In the genomic region with DNA sequence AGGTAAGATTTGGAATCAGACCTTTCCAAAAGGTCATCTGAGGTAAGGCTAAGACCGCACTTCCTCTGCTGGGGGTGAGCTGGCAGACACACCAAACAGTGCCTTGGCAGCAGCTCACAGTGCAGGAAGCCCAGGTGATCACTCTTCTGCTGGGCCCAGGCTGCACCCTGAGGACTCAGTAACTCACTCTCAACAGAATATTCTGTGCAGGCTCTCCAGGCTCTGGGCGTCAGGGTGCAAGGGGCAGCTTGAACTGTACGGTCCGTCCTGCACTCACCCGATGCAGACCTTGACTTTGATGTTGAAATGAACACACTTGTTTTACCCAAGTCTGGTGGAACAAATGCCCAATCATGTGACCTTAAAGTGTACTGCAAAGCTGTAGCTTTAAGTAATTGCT, we compare ENCODE assay signal across 20 cellular contexts. TPM values are rescaled to one million over a fixed set of nuclear protein-coding genes. Genes with fewer than 3 reads are reported as not detected.
A peak's percentile ranks its signal among the peaks of the same experiment; 100 is the strongest.
DNase-seq lines count a peak whose midpoint lies in the region; ATAC-seq and TF ChIP-seq lines count a peak whose summit lies in the region.
"Had no signal": no experiment of that assay in that cellular context is flagged by ENCODE, and none has a peak within 500 bp of the region (broad histone marks: within the 10 kb centered on the region; RNA-seq: fewer than 3 reads in every experiment).

No MANE protein-coding gene starts in this region.

- H3K36me3 Mint-ChIP-seq in osteocyte (ENCODE audit: unreplicated experiment), result peaks cover 30% of the 10 kb centered on the region

- TF ChIP-seq CTCF in Peyer's patch (IDR thresholded peaks at IDR 0.05), result no peak
- no peak for TF ChIP-seq CTCF in osteocyte (IDR thresholded peaks at IDR 0.05)

- no peak for ATAC-seq in HG03039 (IDR thresholded peaks at IDR 0.05; ENCODE audit: unreplicated experiment)
- ATAC-seq in HG03025 (IDR thresholded peaks at IDR 0.05; ENCODE audit: low FRiP score, unreplicated experiment), result no peak
- ATAC-seq: activated CD4-positive, alpha-beta T cell treated with anti-CD3 and anti-CD28 coated beads for 36 hours had no signal

- H3K9me3 ChIP-seq in HUES48 (ENCODE audit: control insufficient read depth, insufficient read depth, low read length) (no peaks in the 10 kb centered on the region), Peyer's patch (no peaks in the 10 kb centered on the region)
- H3K9me3 ChIP-seq: esophagus squamous epithelium had no signal

- no peak overlapping the region for H3K9ac ChIP-seq in HUES48 (ENCODE audit: low read depth, low read length)

- peaks cover 16% of the 10 kb centered on the region for H3K4me1 Mint-ChIP-seq in osteocyte (ENCODE audit: unreplicated experiment)

- H3K27me3 Mint-ChIP-seq in osteocyte (ENCODE audit: unreplicated experiment), result no peaks in the 10 kb centered on the region
- H3K27me3 Mint-ChIP-seq: activated CD4-positive, alpha-beta T cell treated with anti-CD3 and anti-CD28 coated beads for 36 hours had no signal

- H3K27ac ChIP-seq in HUES48 (ENCODE audit: low read depth, low read length) (peak overlapping the region; percentile 95), Peyer's patch (peak overlapping the region in 3 of 4 donors; percentile 18 to 66 (median 63))
- H3K27ac ChIP-seq: cardiac muscle cell, esophagus squamous epithelium had no signal

- peak in 2 of 3 donors; percentile 68 to 78 for DNase-seq in Peyer's patch
- DNase-seq in ecto neural progenitor cell (ENCODE audit: low spot score), result peak; percentile 23
- peak; percentile 54 for DNase-seq in osteocyte (ENCODE audit: extremely low spot score, unreplicated experiment)
- DNase-seq in COLO668 (lab: John Stamatoyannopoulos, UW; ENCODE audit: unreplicated experiment), result no peak
- DNase-seq in effector CD4-positive, alpha-beta T cell, result no peak
- DNase-seq: activated CD4-positive, alpha-beta T cell treated with anti-CD3 and anti-CD28 coated beads for 36 hours; activated effector memory CD4-positive, alpha-beta T cell treated with anti-CD3 and anti-CD28 coated beads, Interleukin-2, amount 50 U/mL, for 16 hours; DMS79 treated with DMSO at 0.1 percent for 48 hours; effector memory CD4-positive, alpha-beta T cell; esophagus squamous epithelium; Karpas-422; NCI-H1105 treated with DMSO at 0.1 percent for 48 hours; NCI-H2081; NCI-H524; SIG-M5; stimulated activated CD4-positive, alpha-beta T cell treated with anti-CD3 and anti-CD28 coated beads, Interleukin-4, amount 100 ng/mL, for 4 hours had no signal

- no peaks in the 10 kb centered on the region for H3K27me3 ChIP-seq in HUES48 (ENCODE audit: control insufficient read depth, insufficient read depth, low read length)
- no peaks in the 10 kb centered on the region for H3K27me3 ChIP-seq in Peyer's patch
- H3K27me3 ChIP-seq: cardiac muscle cell, esophagus squamous epithelium had no signal

- no peaks in the 10 kb centered on the region for H3K9me3 Mint-ChIP-seq in osteocyte (ENCODE audit: unreplicated experiment)

- peak in 1 of 2 donors; percentile 36 for TF ChIP-seq POLR2A in Peyer's patch (IDR thresholded peaks at IDR 0.05)

- no peak overlapping the region for H3K4me3 ChIP-seq in HUES48 (ENCODE audit: low read depth, low read length)
- no peak overlapping the region for H3K4me3 ChIP-seq in Peyer's patch
- H3K4me3 ChIP-seq: cardiac muscle cell, esophagus squamous epithelium had no signal

- H3K4me1 ChIP-seq in HUES48 (ENCODE audit: control insufficient read depth, insufficient read depth, low read length), result peaks cover 15% of the 10 kb centered on the region
- H3K4me1 ChIP-seq in Peyer's patch, result peaks cover 0 to 8% (median 1%) of the 10 kb centered on the region in 4 donors

- no peak overlapping the region for H3K4me3 Mint-ChIP-seq in osteocyte (ENCODE audit: unreplicated experiment)
- H3K4me3 Mint-ChIP-seq: activated CD4-positive, alpha-beta T cell treated with anti-CD3 and anti-CD28 coated beads for 36 hours had no signal

- H3K36me3 ChIP-seq in HUES48 (ENCODE audit: control insufficient read depth, insufficient read depth, low read length), result peaks cover 36% of the 10 kb centered on the region
- H3K36me3 ChIP-seq in Peyer's patch, result peaks cover 0 to 65% (median 3%) of the 10 kb centered on the region in 3 donors

- no peak overlapping the region for H3K27ac Mint-ChIP-seq in osteocyte (ENCODE audit: unreplicated experiment)
- H3K27ac Mint-ChIP-seq: activated CD4-positive, alpha-beta T cell treated with anti-CD3 and anti-CD28 coated beads for 36 hours had no signal

RNA-seq across cellular contexts. Expression of gene ALKBH2, which starts 6.0 kb away (rescaled TPM):
- total RNA-seq in Peyer's patch (10 to 100 TPM in 1 of 4 donors, 1 to 10 TPM in 3; 5.2 to 26.4 (median 7.3) TPM), osteocyte (17.4 and 17.7 TPM in 2 replicates)

RNA-seq across cellular contexts. Expression of gene UNG, which starts 10.1 kb away (rescaled TPM):
- 10 to 100 TPM; 19.0 to 58.6 (median 21.3) TPM for total RNA-seq in Peyer's patch
- 16.2 and 18.6 TPM in 2 replicates for total RNA-seq in osteocyte

RNA-seq across cellular contexts. Expression of gene ACACB, which starts 29.1 kb away (rescaled TPM):
- total RNA-seq in Peyer's patch (100 to 1,000 TPM in 3 of 4 donors, 10 to 100 TPM in 1; 56.0 to 179 (median 152) TPM), osteocyte (4.4 and 5.4 TPM in 2 replicates)

RNA-seq across cellular contexts. Expression of gene USP30, which starts 34.9 kb away (rescaled TPM):
- total RNA-seq in Peyer's patch (10 to 100 TPM in 3 of 4 donors, 1 to 10 TPM in 1; 7.4 to 45.4 (median 34.5) TPM), osteocyte (18.1 and 18.2 TPM in 2 replicates)

Comparison
In these comparisons a context has a peak if more than half of its experiments do, and no peak if none do; other contexts are left out.
1. DNase-seq: peak in Peyer's patch (2 of 3), ecto neural progenitor cell (single experiment) and osteocyte (single experiment); none in COLO668 (single experiment) and effector CD4-positive, alpha-beta T cell (single experiment).